8 cellular contexts compared by ENCODE assay signal in genomic region chr19:41307954-41308449, GRCh38. TPM values are rescaled to one million over a fixed set of nuclear protein-coding genes. Genes with fewer than 3 reads are reported as not detected.
DNase-seq lines count a peak whose midpoint lies in the region; TF ChIP-seq lines count a peak whose summit lies in the region.

No MANE protein-coding gene starts in this region.

- no peak for TF ChIP-seq CTCF in Peyer's patch (IDR thresholded peaks at IDR 0.05)
- no peak for TF ChIP-seq CTCF in endodermal cell (conservative IDR thresholded peaks at IDR 0.05)
- TF ChIP-seq CTCF in ovary (IDR thresholded peaks at IDR 0.05), result no peak

- H3K4me1 Mint-ChIP-seq in CD8-positive, alpha-beta memory T cell, result peaks cover 83 to 98% (median 96%) of the 10 kb centered on the region in 3 donors
- H3K4me1 Mint-ChIP-seq in endodermal cell, result peaks cover 19% of the 10 kb centered on the region

- no peak for DNase-seq in CD8-positive, alpha-beta memory T cell
- DNase-seq in Peyer's patch (no peak), endodermal cell (no peak), ovary (peak in 1 of 5 donors; percentile 21), activated gamma-delta T cell treated with Interleukin-2 at 50 U/mL for 16 hours (no peak), DMS114 treated with DMSO at 0.1 percent for 48 hours (lab: John Stamatoyannopoulos, UW; ENCODE audit: unreplicated experiment) (no peak)
- DNase-seq in stimulated activated CD4-positive, alpha-beta T cell treated with anti-CD3 and anti-CD28 coated beads, Interleukin-1b, Interleukin-23, amount 100 ng/mL, for 48 hours, result no peak
- DNase-seq in activated CD4-positive, alpha-beta T cell treated with anti-CD3 and anti-CD28 coated beads, Interleukin-2, amount 50 U/mL, for 4 hours, result no peak

- peaks cover 0 to 8% of the 10 kb centered on the region in 2 donors for H3K27me3 Mint-ChIP-seq in CD8-positive, alpha-beta memory T cell
- H3K27me3 Mint-ChIP-seq in endodermal cell (ENCODE audit: insufficient read depth), result peaks cover 2% of the 10 kb centered on the region

- TF ChIP-seq POLR2A in Peyer's patch (IDR thresholded peaks at IDR 0.05) (no peak), ovary (IDR thresholded peaks at IDR 0.05) (no peak)

- H3K4me3 ChIP-seq in CD8-positive, alpha-beta memory T cell (ENCODE audit: low read length), result peak overlapping the region; percentile 31
- H3K4me3 ChIP-seq in Peyer's patch (no peak overlapping the region), endodermal cell (ENCODE audit: low read length) (no peak overlapping the region), ovary (no peak overlapping the region)

- H3K4me3 Mint-ChIP-seq in CD8-positive, alpha-beta memory T cell, result peak overlapping the region; percentile 94 to 100 (median 98)
- H3K4me3 Mint-ChIP-seq in endodermal cell, result no peak overlapping the region

- H3K9me3 ChIP-seq in CD8-positive, alpha-beta memory T cell (ENCODE audit: low read length), result no peaks in the 10 kb centered on the region
- H3K9me3 ChIP-seq in Peyer's patch (no peaks in the 10 kb centered on the region), endodermal cell (ENCODE audit: control insufficient read depth, low read length) (no peaks in the 10 kb centered on the region), ovary (no peaks in the 10 kb centered on the region)

- CTCF ChIA-PET in CD8-positive, alpha-beta memory T cell (lab: Charles Lee), result interaction anchor here (0.7 to 10.1 kb wide), 19 partner anchors 10 to 645 kb away, joined by 3 to 101 read pairs (median 4); partner anchors contain the start of genes B9D2, HNRNPUL1 and TGFB1

- H3K36me3 ChIP-seq in CD8-positive, alpha-beta memory T cell (ENCODE audit: insufficient read depth, low read length), result peaks cover 36% of the 10 kb centered on the region
- peaks cover 0 to 45% (median 0%) of the 10 kb centered on the region in 3 donors for H3K36me3 ChIP-seq in Peyer's patch
- peaks cover 67% of the 10 kb centered on the region for H3K36me3 ChIP-seq in endodermal cell (ENCODE audit: control insufficient read depth, insufficient read depth, low read length)
- H3K36me3 ChIP-seq in ovary, result no peaks in the 10 kb centered on the region

- POLR2A ChIA-PET in CD8-positive, alpha-beta memory T cell (lab: Charles Lee), result interaction anchor here (0.7 to 10.2 kb wide), 6 partner anchors 13 to 104 kb away, joined by 3 to 128 read pairs (median 6); partner anchors contain the start of genes HNRNPUL1 and TGFB1

- H3K27ac ChIP-seq in CD8-positive, alpha-beta memory T cell (ENCODE audit: low read depth, low read length), result peak overlapping the region; percentile 90
- H3K27ac ChIP-seq in Peyer's patch (peak overlapping the region; percentile 93 to 97 (median 96)), endodermal cell (ENCODE audit: low read depth, low read length) (peak overlapping the region; percentile 40), ovary (peak overlapping the region; percentile 34 to 40)

- intact Hi-C loops in ovary (cut with DNase I), result loop anchor here in 3 of 4 donors (5.0 kb wide), 4 partner anchors 41 to 106 kb away; partner anchors contain the start of gene HNRNPUL1 (in 1 of the 3)

- TF ChIP-seq EP300 in ovary (IDR thresholded peaks at IDR 0.05), result no peak

- H3K4me1 ChIP-seq in CD8-positive, alpha-beta memory T cell (ENCODE audit: insufficient read depth, low read length), result peaks cover 82% of the 10 kb centered on the region
- H3K4me1 ChIP-seq in Peyer's patch, result peaks cover 0 to 29% (median 21%) of the 10 kb centered on the region in 4 donors
- H3K4me1 ChIP-seq in endodermal cell (ENCODE audit: control insufficient read depth, insufficient read depth, low read length), result peaks cover 7% of the 10 kb centered on the region
- no peaks in the 10 kb centered on the region for H3K4me1 ChIP-seq in ovary (ENCODE audit: insufficient read depth)

- WGBS in endodermal cell (ENCODE audit: insufficient coverage in 1 of 2, insufficient read length in 1 of 2), 2 experiments, result 95 to 96% methylated on average over 3 to 4 of the region's 4 CpGs
- WGBS in ovary, 3 donors, result 42 to 53% (median 49%) methylated on average over 4 of the region's 4 CpGs

- H3K27ac Mint-ChIP-seq in CD8-positive, alpha-beta memory T cell, result peak overlapping the region; percentile 93 to 100 (median 98)
- H3K27ac Mint-ChIP-seq in endodermal cell, result peak overlapping the region; percentile 100

- H3K27me3 ChIP-seq in CD8-positive, alpha-beta memory T cell (ENCODE audit: insufficient read depth, low read length, poor library complexity, severe bottlenecking), result no peaks in the 10 kb centered on the region
- H3K27me3 ChIP-seq in Peyer's patch (no peaks in the 10 kb centered on the region), endodermal cell (ENCODE audit: control insufficient read depth, insufficient read depth, low read length, poor library complexity, severe bottlenecking) (no peaks in the 10 kb centered on the region), ovary (no peaks in the 10 kb centered on the region)

- H3K9ac ChIP-seq in endodermal cell (ENCODE audit: extremely low read depth, low read length, poor library complexity, severe bottlenecking), result no peak overlapping the region

- H3K9me3 Mint-ChIP-seq in CD8-positive, alpha-beta memory T cell, result no peaks in the 10 kb centered on the region
- no peaks in the 10 kb centered on the region for H3K9me3 Mint-ChIP-seq in endodermal cell

- H3K36me3 Mint-ChIP-seq in CD8-positive, alpha-beta memory T cell, result peaks cover 8 to 71% (median 11%) of the 10 kb centered on the region in 3 donors
- H3K36me3 Mint-ChIP-seq in endodermal cell (ENCODE audit: low read depth), result peaks cover 54% of the 10 kb centered on the region

RNA-seq across cellular contexts. Expression of gene CCDC97, which starts 2.0 kb away (rescaled TPM):
- total RNA-seq in CD8-positive, alpha-beta memory T cell, result 10 to 100 TPM; 31.7 to 32.1 TPM
- 29.7 TPM for polyA plus RNA-seq in CD8-positive, alpha-beta memory T cell
- 10 to 100 TPM; 17.9 to 33.0 (median 29.6) TPM for total RNA-seq in Peyer's patch
- total RNA-seq in endodermal cell, result 10 to 100 TPM; 38.4 to 44.6 TPM
- polyA plus RNA-seq in endodermal cell (2013, experiment 1 of 2), result 33.6 TPM
- 29.5 TPM for polyA plus RNA-seq in endodermal cell (2013, experiment 2 of 2)
- 10 to 100 TPM; 12.8 to 46.1 (median 32.1) TPM for total RNA-seq in ovary
- polyA plus RNA-seq in ovary, result 10 to 100 TPM; 17.4 to 23.6 TPM

RNA-seq across cellular contexts. Expression of gene HNRNPUL1, which starts 43.8 kb away (rescaled TPM):
- total RNA-seq in CD8-positive, alpha-beta memory T cell, result 100 to 1,000 TPM; 270 to 279 TPM
- polyA plus RNA-seq in CD8-positive, alpha-beta memory T cell, result 100 TPM
- total RNA-seq in Peyer's patch, result 100 to 1,000 TPM; 123 to 244 (median 167) TPM
- 100 to 1,000 TPM; 211 to 225 TPM for total RNA-seq in endodermal cell
- 216 TPM for polyA plus RNA-seq in endodermal cell (2013, experiment 1 of 2)
- polyA plus RNA-seq in endodermal cell (2013, experiment 2 of 2), result 207 TPM
- total RNA-seq in ovary, result 100 to 1,000 TPM; 102 to 259 (median 223) TPM
- polyA plus RNA-seq in ovary, result 100 to 1,000 TPM; 144 to 211 TPM

RNA-seq across cellular contexts. Expression of gene TGFB1, which starts 45.7 kb away (rescaled TPM):
- 100 to 1,000 TPM; 152 to 161 TPM for total RNA-seq in CD8-positive, alpha-beta memory T cell
- polyA plus RNA-seq in CD8-positive, alpha-beta memory T cell, result 104 TPM
- total RNA-seq in Peyer's patch (10 to 100 TPM in 3 of 4 donors, 1 to 10 TPM in 1; 6.8 to 80.9 (median 22.9) TPM), endodermal cell (10 to 100 TPM; 56.3 to 60.1 TPM), ovary (10 to 100 TPM in 6 of 7 donors, 1 to 10 TPM in 1; 9.1 to 31.8 (median 22.1) TPM)
- polyA plus RNA-seq in endodermal cell (2013, experiment 1 of 2), result 21.7 TPM
- 26.9 TPM for polyA plus RNA-seq in endodermal cell (2013, experiment 2 of 2)
- 10 to 100 TPM; 14.2 to 18.1 TPM for polyA plus RNA-seq in ovary

RNA-seq across cellular contexts. Expression of gene B9D2, which starts 55.9 kb away (rescaled TPM):
- total RNA-seq in CD8-positive, alpha-beta memory T cell, result 1 to 10 TPM; 8.5 to 9.7 TPM
- 15.4 TPM for polyA plus RNA-seq in CD8-positive, alpha-beta memory T cell
- total RNA-seq in Peyer's patch (1 to 10 TPM in 3 of 4 donors, not detected in 1; 3.6 to 6.8 (median 3.8) TPM), endodermal cell (1 to 10 TPM; 4.5 to 6.2 TPM), ovary (1 to 10 TPM; 2.6 to 6.5 (median 4.7) TPM)
- polyA plus RNA-seq in endodermal cell (2013, experiment 1 of 2), result 8.9 TPM
- 12.0 TPM for polyA plus RNA-seq in endodermal cell (2013, experiment 2 of 2)
- polyA plus RNA-seq in ovary, result 1 to 10 TPM in 1 of 2 donors, under 1 TPM in 1; 0.83 to 7.2 TPM

Comparison
In these comparisons a context has a peak if more than half of its experiments do, and no peak if none do; other contexts are left out.
1. H3K27ac ChIP-seq: peak in every context shown above with its lines; median percentile 96 in Peyer's patch; 90 in CD8-positive, alpha-beta memory T cell; 40 in endodermal cell; 37 in ovary.